Comparison of ENCODE assay signal across 17 cellular contexts in genomic region chr9:118395415-118395814, GRCh38.
DNase-seq lines count a peak whose midpoint lies in the region; ATAC-seq lines count a peak whose summit lies in the region.
"Had no signal": no experiment of that assay in that cellular context is flagged by ENCODE, and none has a peak within 500 bp of the region (broad histone marks: within the 10 kb centered on the region; RNA-seq: fewer than 3 reads in every experiment).

No MANE protein-coding gene starts in this region.

- H3K27ac Mint-ChIP-seq in activated CD4-positive, alpha-beta T cell treated with anti-CD3 and anti-CD28 coated beads for 36 hours, result no peak overlapping the region
- H3K27ac Mint-ChIP-seq: activated naive CD8-positive, alpha-beta T cell treated with anti-CD3 and anti-CD28 coated beads, Interleukin-2, amount 10 ng/mL, durations not matched to agents 7 days and 5 days had no signal

- no peaks in the 10 kb centered on the region for H3K36me3 Mint-ChIP-seq in activated CD4-positive, alpha-beta T cell treated with anti-CD3 and anti-CD28 coated beads for 36 hours (ENCODE audit: low read depth)
- H3K36me3 Mint-ChIP-seq: activated naive CD8-positive, alpha-beta T cell treated with anti-CD3 and anti-CD28 coated beads, Interleukin-2, amount 10 ng/mL, durations not matched to agents 7 days and 5 days had no signal

- intact Hi-C loops in activated CD4-positive, alpha-beta T cell treated with anti-CD3 and anti-CD28 coated beads for 36 hours (cut with DNase I, micrococcal nuclease), result no loop called here

- POLR2A ChIA-PET in activated CD4-positive, alpha-beta T cell treated with anti-CD3 and anti-CD28 coated beads for 36 hours (lab: Charles Lee), result no interaction called here

- H3K4me3 Mint-ChIP-seq in activated CD4-positive, alpha-beta T cell treated with anti-CD3 and anti-CD28 coated beads for 36 hours, result no peak overlapping the region
- H3K4me3 Mint-ChIP-seq: activated naive CD8-positive, alpha-beta T cell treated with anti-CD3 and anti-CD28 coated beads, Interleukin-2, amount 10 ng/mL, durations not matched to agents 7 days and 5 days had no signal

- no peak for DNase-seq in activated CD4-positive, alpha-beta T cell treated with anti-CD3 and anti-CD28 coated beads for 36 hours
- DNase-seq in activated CD4-positive, alpha-beta T cell treated with anti-CD3 and anti-CD28 coated beads for 4 hours, result no peak
- peak; percentile 89 for DNase-seq in renal cortical epithelial cell (ENCODE audit: low read depth)
- no peak for DNase-seq in activated gamma-delta T cell treated with Interleukin-2 at 50 U/mL for 16 hours
- no peak for DNase-seq in iPS-NIHi7 (ENCODE audit: extremely low spot score)
- DNase-seq in stimulated activated naive CD4-positive, alpha-beta T cell treated with Interleukin-2 at 50 U/mL for 16 hours (lab: John Stamatoyannopoulos, UW), result no peak
- DNase-seq: 8988T; activated naive CD8-positive, alpha-beta T cell treated with anti-CD3 and anti-CD28 coated beads, Interleukin-2, amount 10 ng/mL, durations not matched to agents 7 days and 5 days; erythroblast; HCEC 1CT; hippocampal formation; NCI-H1048; NCI-H510A; spleen; upper lobe of right lung had no signal

- no peaks in the 10 kb centered on the region for H3K4me1 Mint-ChIP-seq in activated CD4-positive, alpha-beta T cell treated with anti-CD3 and anti-CD28 coated beads for 36 hours
- H3K4me1 Mint-ChIP-seq: activated naive CD8-positive, alpha-beta T cell treated with anti-CD3 and anti-CD28 coated beads, Interleukin-2, amount 10 ng/mL, durations not matched to agents 7 days and 5 days had no signal

- peak; percentile 36 for ATAC-seq in activated CD4-positive, alpha-beta T cell treated with anti-CD3 and anti-CD28 coated beads for 36 hours
- ATAC-seq in GM21825 (IDR thresholded peaks at IDR 0.05; ENCODE audit: unreplicated experiment), result peak; percentile 44
- peak; percentile 93 for ATAC-seq in HG03469 (IDR thresholded peaks at IDR 0.05; ENCODE audit: unreplicated experiment)
- ATAC-seq: upper lobe of right lung had no signal

- H3K27me3 Mint-ChIP-seq in activated CD4-positive, alpha-beta T cell treated with anti-CD3 and anti-CD28 coated beads for 36 hours, result peaks cover 2% of the 10 kb centered on the region
- H3K27me3 Mint-ChIP-seq: activated naive CD8-positive, alpha-beta T cell treated with anti-CD3 and anti-CD28 coated beads, Interleukin-2, amount 10 ng/mL, durations not matched to agents 7 days and 5 days had no signal

- H3K9me3 Mint-ChIP-seq in activated CD4-positive, alpha-beta T cell treated with anti-CD3 and anti-CD28 coated beads for 36 hours (ENCODE audit: low read depth), result peaks cover 5% of the 10 kb centered on the region
- H3K9me3 Mint-ChIP-seq: activated naive CD8-positive, alpha-beta T cell treated with anti-CD3 and anti-CD28 coated beads, Interleukin-2, amount 10 ng/mL, durations not matched to agents 7 days and 5 days had no signal

- CTCF ChIA-PET in activated CD4-positive, alpha-beta T cell treated with anti-CD3 and anti-CD28 coated beads for 36 hours (lab: Charles Lee), result no interaction called here

Comparison
In these comparisons a context has a peak if more than half of its experiments do, and no peak if none do; other contexts are left out.
1. ATAC-seq: peak in every context shown above with its lines; median percentile 93 in HG03469; 44 in GM21825; 36 in activated CD4-positive, alpha-beta T cell treated with anti-CD3 and anti-CD28 coated beads for 36 hours.